Comparison of ENCODE assay signal across 7 cellular contexts in genomic region chr2:219002395-219003266, GRCh38. TPM values are rescaled to one million over a fixed set of nuclear protein-coding genes. Genes with fewer than 3 reads are reported as not detected.
DNase-seq lines count a peak whose midpoint lies in the region; ATAC-seq and TF ChIP-seq lines count a peak whose summit lies in the region.

No MANE protein-coding gene starts in this region.

- no peak for ATAC-seq in heart left ventricle

- H4K20me1 ChIP-seq in smooth muscle cell (ENCODE audit: low read depth), result no peaks in the 10 kb centered on the region

- intact Hi-C loops in heart left ventricle (cut with DNase I), result no loop called here

- H3K9me3 ChIP-seq in heart left ventricle (no peaks in the 10 kb centered on the region), smooth muscle cell (replicated peaks; ENCODE audit: low read depth) (no peaks in the 10 kb centered on the region)

- H2AFZ ChIP-seq in smooth muscle cell (ENCODE audit: low read depth), result no peak overlapping the region

- H3K4me3 ChIP-seq in GM12875 (ENCODE audit: low read depth, low read length) (no peak overlapping the region), heart left ventricle (peak overlapping the region in 3 of 12 donors; percentile 3 to 31 (median 5)), smooth muscle cell (peak overlapping the region; percentile 28)

- H3K27ac ChIP-seq in heart left ventricle (no peak overlapping the region), smooth muscle cell (ENCODE audit: low read depth) (no peak overlapping the region)

- H3K9ac ChIP-seq in smooth muscle cell (ENCODE audit: low read depth), result no peak overlapping the region

- peak; percentile 92 for DNase-seq in NCI-H2196 (lab: John Stamatoyannopoulos, UW; ENCODE audit: unreplicated experiment)
- DNase-seq in activated effector memory CD4-positive, alpha-beta T cell treated with Interleukin-2 at 50 U/mL for 16 hours, result peak; percentile 21
- no peak for DNase-seq in heart left ventricle
- no peak for DNase-seq in smooth muscle cell (lab: John Stamatoyannopoulos, UW; ENCODE audit: unreplicated experiment)
- DNase-seq in midbrain (lab: John Stamatoyannopoulos, UW), result no peak
- DNase-seq in glomerular visceral epithelial cell (ENCODE audit: extremely low spot score), result no peak

- H3K4me1 ChIP-seq in heart left ventricle (peaks cover 0 to 25% (median 18%) of the 10 kb centered on the region in 12 donors), smooth muscle cell (ENCODE audit: low read depth) (peaks cover 19% of the 10 kb centered on the region)

- no peaks in the 10 kb centered on the region for H3F3A ChIP-seq in smooth muscle cell (ENCODE audit: low read depth)

- peak overlapping the region; percentile 76 for H3K4me2 ChIP-seq in smooth muscle cell

- H3K79me2 ChIP-seq in smooth muscle cell (ENCODE audit: low read depth), result no peaks in the 10 kb centered on the region

- 2 to 3% (median 2%) methylated on average over 37 to 72 of the region's 72 CpGs for WGBS in heart left ventricle, 4 donors
- WGBS in smooth muscle cell (ENCODE audit: low lambda C conversion rate), result 4% methylated on average over 69 of the region's 72 CpGs

- H3K36me3 ChIP-seq in heart left ventricle (no peaks in the 10 kb centered on the region), smooth muscle cell (ENCODE audit: low read depth) (no peaks in the 10 kb centered on the region)

- TF ChIP-seq POLR2A in heart left ventricle (IDR thresholded peaks at IDR 0.05), result no peak

- peaks cover 48 to 88% (median 82%) of the 10 kb centered on the region in 9 donors for H3K27me3 ChIP-seq in heart left ventricle
- H3K27me3 ChIP-seq in smooth muscle cell (ENCODE audit: low read depth), result peaks cover 75% of the 10 kb centered on the region

- TF ChIP-seq CTCF in GM12875 (IDR thresholded peaks at IDR 0.05; ENCODE audit: borderline replicate concordance, insufficient read depth, low read depth, low read length) (peak; percentile 56; the same call in 1 of the 2 replicates), heart left ventricle (IDR thresholded peaks at IDR 0.05) (peak in 8 of 12 donors; percentile 3 to 44 (median 27)), smooth muscle cell (IDR thresholded peaks at IDR 0.05; ENCODE audit: borderline replicate concordance, insufficient read depth, poor library complexity, severe bottlenecking) (peak; percentile 45)

RNA-seq across cellular contexts. Expression of gene CRYBA2, which starts 9.4 kb away (rescaled TPM):
- not detected for total RNA-seq in heart left ventricle
- not detected for polyA plus RNA-seq in heart left ventricle
- not detected in 2 replicates for total RNA-seq in smooth muscle cell
- not detected in 2 replicates for polyA plus RNA-seq in smooth muscle cell

RNA-seq across cellular contexts. Expression of gene FEV, which starts 17.6 kb away (rescaled TPM):
- total RNA-seq in heart left ventricle, result not detected
- polyA plus RNA-seq in heart left ventricle, result not detected
- total RNA-seq in smooth muscle cell, result not detected in 2 replicates
- not detected in 2 replicates for polyA plus RNA-seq in smooth muscle cell

RNA-seq across cellular contexts. Expression of gene CFAP65, which starts 38.7 kb away (rescaled TPM):
- total RNA-seq in heart left ventricle (under 1 TPM in 1 of 9 donors, not detected in 8; 0.04 TPM), smooth muscle cell (not detected in 2 replicates)
- polyA plus RNA-seq in heart left ventricle (not detected), smooth muscle cell (not detected in 2 replicates)

RNA-seq across cellular contexts. Expression of gene CDK5R2, which starts 43.2 kb away (rescaled TPM):
- total RNA-seq in heart left ventricle (not detected), smooth muscle cell (not detected in 2 replicates)
- polyA plus RNA-seq in heart left ventricle (not detected), smooth muscle cell (0.62 TPM in 1 of 2 replicates, not detected in the other)

RNA-seq across cellular contexts. Expression of gene IHH, which starts 58.1 kb away (rescaled TPM):
- total RNA-seq in heart left ventricle (not detected), smooth muscle cell (0.09 TPM in 1 of 2 replicates, not detected in the other)
- polyA plus RNA-seq in heart left ventricle (not detected), smooth muscle cell (not detected in 2 replicates)

Comparison
In these comparisons a context has a peak if more than half of its experiments do, and no peak if none do; other contexts are left out.
1. DNase-seq: peak in NCI-H2196 (single experiment) and activated effector memory CD4-positive, alpha-beta T cell treated with Interleukin-2 at 50 U/mL for 16 hours (single experiment); none in heart left ventricle (0 of 5), smooth muscle cell (single experiment), midbrain (single experiment) and glomerular visceral epithelial cell (single experiment).
2. Peak in every context shown above with its lines, with median percentiles within 50 percentile points of each other: CTCF ChIP-seq.